Comparison of ENCODE assay signal across 12 cellular contexts in the genomic region with DNA sequence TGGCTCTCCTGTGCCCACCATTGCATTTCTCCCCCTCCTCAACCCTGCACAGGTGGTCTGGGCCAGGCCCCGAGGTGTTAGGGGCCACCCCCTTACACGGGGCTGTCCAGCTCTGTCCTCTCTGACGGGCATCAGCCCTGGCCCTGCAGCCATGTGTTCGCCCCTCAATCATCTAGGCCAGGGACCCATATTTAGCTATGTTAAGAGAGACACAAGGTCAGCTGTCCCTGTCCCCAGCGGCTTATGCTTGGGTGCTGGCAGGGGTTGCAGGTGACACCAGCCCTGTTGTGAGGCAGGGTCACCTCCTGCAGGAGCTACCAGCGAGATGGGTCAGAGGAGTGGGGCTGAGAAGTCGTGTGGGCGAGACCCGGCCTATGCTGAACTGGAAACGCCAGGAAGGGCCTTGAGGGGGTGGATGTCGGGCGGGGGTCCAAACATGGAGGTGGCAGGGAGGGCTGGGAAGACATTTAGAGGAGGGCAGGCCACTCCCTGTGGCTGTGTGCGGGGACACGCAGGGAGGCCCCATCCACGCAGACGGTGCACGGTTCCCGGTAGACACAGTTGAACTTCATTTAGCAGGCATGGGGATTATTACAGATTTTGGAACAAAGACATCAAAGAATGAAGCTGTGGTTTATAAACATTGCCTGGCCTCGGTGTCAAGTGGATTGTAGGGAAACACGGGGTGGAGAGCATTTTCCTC.
DNase-seq lines count a peak whose midpoint lies in the region; ATAC-seq lines count a peak whose summit lies in the region.
"Had no signal": no experiment of that assay in that cellular context is flagged by ENCODE, and none has a peak within 500 bp of the region (broad histone marks: within the 10 kb centered on the region; RNA-seq: fewer than 3 reads in every experiment).

No MANE protein-coding gene starts in this region.

- no peaks in the 10 kb centered on the region for H3K27me3 ChIP-seq in mesenchymal stem cell (ENCODE audit: control insufficient read depth in 1 of 2, insufficient read depth in 1 of 2, low read length in 2 of 2)
- H3K27me3 ChIP-seq: right lobe of liver, uterus had no signal

- H3K9me3 ChIP-seq in mesenchymal stem cell (ENCODE audit: control insufficient read depth, low read length) = no peaks in the 10 kb centered on the region
- H3K9me3 ChIP-seq: right lobe of liver, uterus had no signal

- H3K27ac Mint-ChIP-seq in activated T-cell treated with anti-CD3 and anti-CD28 coated beads, Interleukin-2, amount 50 U/mL, for 24 hours = peak overlapping the region; percentile 98
- H3K27ac Mint-ChIP-seq in activated T-helper 2 cell treated with anti-CD3 and anti-CD28 coated beads, Interferon-gamma antibody, Interleukin-2, Interleukin-4, amounts not matched to agents 10 μg/mL and 5 μg/mL and 100 μg/mL, durations not matched to agents 14 hours and 24 hours and 36 hours = peak overlapping the region; percentile 97
- peak overlapping the region; percentile 98 to 100 for H3K27ac Mint-ChIP-seq in stimulated activated naive CD8-positive, alpha-beta T cell treated with anti-CD3 and anti-CD28 coated beads, Interleukin-15, amount 100 ng/mL, for 72 hours

- peak overlapping the region; percentile 35 for H2BK120ac ChIP-seq in mesenchymal stem cell (ENCODE audit: low read depth, low read length)

- no peak overlapping the region for H3K27ac ChIP-seq in mesenchymal stem cell (ENCODE audit: low read length, poor library complexity, severe bottlenecking)
- H3K27ac ChIP-seq: right lobe of liver had no signal

- H3K27me3 Mint-ChIP-seq in activated T-cell treated with anti-CD3 and anti-CD28 coated beads, Interleukin-2, amount 50 U/mL, for 24 hours = no peaks in the 10 kb centered on the region
- H3K27me3 Mint-ChIP-seq in activated T-helper 2 cell treated with anti-CD3 and anti-CD28 coated beads, Interferon-gamma antibody, Interleukin-2, Interleukin-4, amounts not matched to agents 10 μg/mL and 5 μg/mL and 100 μg/mL, durations not matched to agents 14 hours and 24 hours and 36 hours (ENCODE audit: low read depth) = no peaks in the 10 kb centered on the region
- no peaks in the 10 kb centered on the region for H3K27me3 Mint-ChIP-seq in stimulated activated naive CD8-positive, alpha-beta T cell treated with anti-CD3 and anti-CD28 coated beads, Interleukin-15, amount 100 ng/mL, for 72 hours

- H3K79me1 ChIP-seq in mesenchymal stem cell (replicated peaks; ENCODE audit: low read length, poor library complexity, severe bottlenecking) = peaks cover 9% of the 10 kb centered on the region

- H3K9ac ChIP-seq in mesenchymal stem cell (ENCODE audit: low read length) = peak overlapping the region; percentile 59

- WGBS in mesenchymal stem cell = 90% methylated on average over 20 of the region's 20 CpGs

- DNase-seq in activated T-cell treated with anti-CD3 and anti-CD28 coated beads, Interleukin-2, amount 50 U/mL, for 24 hours = no peak
- DNase-seq in activated T-cell treated with anti-CD3 and anti-CD28 coated beads for 4 hours = no peak
- no peak for DNase-seq in activated T-helper 2 cell treated with anti-CD3 and anti-CD28 coated beads, Interferon-gamma antibody, Interleukin-2, Interleukin-4, amounts not matched to agents 10 μg/mL and 5 μg/mL and 100 μg/mL, durations not matched to agents 14 hours and 24 hours and 36 hours (ENCODE audit: low spot score)
- no peak for DNase-seq in mesenchymal stem cell
- DNase-seq in stimulated activated naive CD8-positive, alpha-beta T cell treated with anti-CD3 and anti-CD28 coated beads, Interleukin-15, amount 100 ng/mL, for 72 hours = no peak
- no peak for DNase-seq in occipital lobe (lab: John Stamatoyannopoulos, UW)
- no peak for DNase-seq in stimulated activated CD4-positive, alpha-beta T cell treated with anti-CD3 and anti-CD28 coated beads, Interleukin-15, amount 100 ng/mL, for 24 hours
- DNase-seq: NCI-H187 had no signal

- peaks cover 90% of the 10 kb centered on the region for H3K36me3 Mint-ChIP-seq in activated T-cell treated with anti-CD3 and anti-CD28 coated beads, Interleukin-2, amount 50 U/mL, for 24 hours (ENCODE audit: low read depth)
- peaks cover 83% of the 10 kb centered on the region for H3K36me3 Mint-ChIP-seq in activated T-helper 2 cell treated with anti-CD3 and anti-CD28 coated beads, Interferon-gamma antibody, Interleukin-2, Interleukin-4, amounts not matched to agents 10 μg/mL and 5 μg/mL and 100 μg/mL, durations not matched to agents 14 hours and 24 hours and 36 hours (ENCODE audit: low read depth)

- H3K4me3 ChIP-seq in mesenchymal stem cell (ENCODE audit: insufficient read depth in 1 of 2, low read depth in 1 of 2, low read length in 2 of 2) = no peak overlapping the region
- H3K4me3 ChIP-seq: K562, right lobe of liver, uterus had no signal

- H2BK12ac ChIP-seq in mesenchymal stem cell (ENCODE audit: low read length in 2 of 2) = peak overlapping the region; percentile 67 to 79

- intact Hi-C loops in activated T-helper 2 cell treated with anti-CD3 and anti-CD28 coated beads, Interferon-gamma antibody, Interleukin-2, Interleukin-4, amounts not matched to agents 10 μg/mL and 5 μg/mL and 100 μg/mL, durations not matched to agents 14 hours and 24 hours and 36 hours (cut with micrococcal nuclease) = no loop called here

- peak overlapping the region; percentile 58 for H2AK5ac ChIP-seq in mesenchymal stem cell (ENCODE audit: low read length, severe bottlenecking)

- no peak for ATAC-seq in stimulated activated naive CD8-positive, alpha-beta T cell treated with anti-CD3 and anti-CD28 coated beads, Interleukin-15, amount 100 ng/mL, for 72 hours
- no peak for ATAC-seq in GM18519 (IDR thresholded peaks at IDR 0.05; ENCODE audit: low FRiP score, unreplicated experiment)
- ATAC-seq: K562 had no signal

- H2BK15ac ChIP-seq in mesenchymal stem cell (ENCODE audit: low read depth, poor library complexity, severe bottlenecking) = peak overlapping the region; percentile 90

- H3K4me3 Mint-ChIP-seq in activated T-cell treated with anti-CD3 and anti-CD28 coated beads, Interleukin-2, amount 50 U/mL, for 24 hours = no peak overlapping the region
- H3K4me3 Mint-ChIP-seq in activated T-helper 2 cell treated with anti-CD3 and anti-CD28 coated beads, Interferon-gamma antibody, Interleukin-2, Interleukin-4, amounts not matched to agents 10 μg/mL and 5 μg/mL and 100 μg/mL, durations not matched to agents 14 hours and 24 hours and 36 hours (ENCODE audit: low read depth) = no peak overlapping the region
- H3K4me3 Mint-ChIP-seq in stimulated activated naive CD8-positive, alpha-beta T cell treated with anti-CD3 and anti-CD28 coated beads, Interleukin-15, amount 100 ng/mL, for 72 hours = peak overlapping the region; percentile 54 to 57

- H3K14ac ChIP-seq in mesenchymal stem cell (ENCODE audit: low read length in 2 of 2) = peak overlapping the region in 1 of 2 experiments; percentile 69

- H3K36me3 ChIP-seq in mesenchymal stem cell (ENCODE audit: control insufficient read depth in 1 of 2, insufficient read depth in 2 of 2, low read depth in 1 of 2, low read length in 2 of 2) = peaks cover 13 to 52% of the 10 kb centered on the region in 2 experiments
- H3K36me3 ChIP-seq: right lobe of liver, uterus had no signal

- no peak overlapping the region for H2AFZ ChIP-seq in mesenchymal stem cell (ENCODE audit: low read depth, low read length)

- peaks cover 51% of the 10 kb centered on the region for H3K4me1 ChIP-seq in mesenchymal stem cell (ENCODE audit: control insufficient read depth, insufficient read depth, low read depth, low read length)
- H3K4me1 ChIP-seq: right lobe of liver, uterus had no signal

- H3K4me1 Mint-ChIP-seq in activated T-cell treated with anti-CD3 and anti-CD28 coated beads, Interleukin-2, amount 50 U/mL, for 24 hours (ENCODE audit: low read depth) = peaks cover 88% of the 10 kb centered on the region
- peaks cover 78% of the 10 kb centered on the region for H3K4me1 Mint-ChIP-seq in activated T-helper 2 cell treated with anti-CD3 and anti-CD28 coated beads, Interferon-gamma antibody, Interleukin-2, Interleukin-4, amounts not matched to agents 10 μg/mL and 5 μg/mL and 100 μg/mL, durations not matched to agents 14 hours and 24 hours and 36 hours (ENCODE audit: low read depth)
- peaks cover 95% of the 10 kb centered on the region for H3K4me1 Mint-ChIP-seq in stimulated activated naive CD8-positive, alpha-beta T cell treated with anti-CD3 and anti-CD28 coated beads, Interleukin-15, amount 100 ng/mL, for 72 hours

- H4K8ac ChIP-seq in mesenchymal stem cell (ENCODE audit: low read length) = peak overlapping the region; percentile 5

- no peaks in the 10 kb centered on the region for H3K9me3 Mint-ChIP-seq in activated T-cell treated with anti-CD3 and anti-CD28 coated beads, Interleukin-2, amount 50 U/mL, for 24 hours
- H3K9me3 Mint-ChIP-seq in activated T-helper 2 cell treated with anti-CD3 and anti-CD28 coated beads, Interferon-gamma antibody, Interleukin-2, Interleukin-4, amounts not matched to agents 10 μg/mL and 5 μg/mL and 100 μg/mL, durations not matched to agents 14 hours and 24 hours and 36 hours = peaks cover 6% of the 10 kb centered on the region
- H3K9me3 Mint-ChIP-seq in stimulated activated naive CD8-positive, alpha-beta T cell treated with anti-CD3 and anti-CD28 coated beads, Interleukin-15, amount 100 ng/mL, for 72 hours = peaks cover 4 to 12% of the 10 kb centered on the region in 2 donors

- peak overlapping the region; percentile 12 to 78 for H3K4ac ChIP-seq in mesenchymal stem cell (ENCODE audit: low read depth in 1 of 2, low read length in 2 of 2)

- no peak overlapping the region for H3K23ac ChIP-seq in mesenchymal stem cell (ENCODE audit: low read length in 2 of 2)

- H3K4me2 ChIP-seq in mesenchymal stem cell (ENCODE audit: low read length, poor library complexity, severe bottlenecking) = no peak overlapping the region

- no peak overlapping the region for H2BK5ac ChIP-seq in mesenchymal stem cell (ENCODE audit: low read depth, low read length, poor library complexity, severe bottlenecking)

- H3K18ac ChIP-seq in mesenchymal stem cell (ENCODE audit: low read depth in 1 of 2, low read length in 2 of 2) = peak overlapping the region; percentile 33 to 74

- H4K91ac ChIP-seq in mesenchymal stem cell (ENCODE audit: low read length) = peak overlapping the region; percentile 87

Comparison
In these comparisons a context has a peak if more than half of its experiments do, and no peak if none do; other contexts are left out.
1. H3K4me3 Mint-ChIP-seq: peak in stimulated activated naive CD8-positive, alpha-beta T cell treated with anti-CD3 and anti-CD28 coated beads, Interleukin-15, amount 100 ng/mL, for 72 hours (2 of 2); none in activated T-cell treated with anti-CD3 and anti-CD28 coated beads, Interleukin-2, amount 50 U/mL, for 24 hours (single experiment) and activated T-helper 2 cell treated with anti-CD3 and anti-CD28 coated beads, Interferon-gamma antibody, Interleukin-2, Interleukin-4, amounts not matched to agents 10 μg/mL and 5 μg/mL and 100 μg/mL, durations not matched to agents 14 hours and 24 hours and 36 hours (single experiment).
2. Peak in every context shown above with its lines, with median percentiles within 50 percentile points of each other: H3K27ac Mint-ChIP-seq.